Comparison of ENCODE assay signal across 9 cellular contexts in the genomic region with DNA sequence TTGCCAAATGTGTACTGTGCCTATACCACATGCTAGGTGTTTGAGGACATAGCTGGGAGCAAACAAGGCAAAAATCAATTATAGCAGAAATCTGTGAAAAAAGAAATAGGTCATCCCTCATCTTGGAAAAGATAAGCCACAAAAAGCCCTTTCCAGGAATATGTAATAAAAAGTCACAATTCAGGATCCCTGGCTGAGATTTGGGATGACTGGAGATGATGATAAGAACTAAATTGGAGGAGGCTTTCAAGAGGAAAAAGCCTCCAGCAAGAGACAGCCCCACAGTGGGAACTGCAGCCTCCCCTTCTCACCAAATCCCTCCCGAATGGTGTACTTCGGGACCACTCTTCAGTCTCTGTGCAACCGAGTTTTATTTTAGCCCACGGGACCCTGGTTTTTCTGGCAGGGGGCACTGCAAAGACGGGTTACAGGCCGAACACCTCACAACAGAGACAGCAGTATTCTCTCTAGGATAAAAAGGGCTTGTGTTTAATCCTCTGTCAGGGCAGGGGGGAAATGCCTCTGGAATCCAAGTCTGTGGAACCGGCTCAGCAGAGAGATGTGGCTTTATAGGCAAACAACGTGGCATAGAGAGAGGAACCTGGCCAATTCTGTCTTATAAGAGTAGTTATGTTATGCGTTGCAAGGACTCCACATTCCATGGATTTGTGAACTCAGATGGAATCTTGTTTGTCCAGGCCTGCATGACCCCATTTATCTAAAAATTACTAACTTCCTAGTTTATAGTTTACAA. TPM values are rescaled to one million over a fixed set of nuclear protein-coding genes. Genes with fewer than 3 reads are reported as not detected.
A peak's percentile ranks its signal among the peaks of the same experiment; 100 is the strongest.
DNase-seq lines count a peak whose midpoint lies in the region; ATAC-seq, FAIRE-seq and TF ChIP-seq lines count a peak whose summit lies in the region.
"Had no signal": no experiment of that assay in that cellular context is flagged by ENCODE, and none has a peak within 500 bp of the region (broad histone marks: within the 10 kb centered on the region; RNA-seq: fewer than 3 reads in every experiment).

No MANE protein-coding gene starts in this region.

- WGBS in ovary, 3 donors = 15 to 16% (median 15%) methylated on average over 9 of the region's 9 CpGs

- TF ChIP-seq POLR2A in ovary (IDR thresholded peaks at IDR 0.05) = no peak

- peak overlapping the region in 1 of 2 donors; percentile 88 for H3K27ac ChIP-seq in ovary

- TF ChIP-seq EP300 in ovary (IDR thresholded peaks at IDR 0.05) = no peak

- H3K27me3 ChIP-seq in ovary = no peaks in the 10 kb centered on the region

- TF ChIP-seq CTCF in ovary (IDR thresholded peaks at IDR 0.05) = no peak
- TF ChIP-seq CTCF in D721Med (IDR thresholded peaks at IDR 0.05; ENCODE audit: insufficient read depth, missing control alignments) = no peak

- no peaks in the 10 kb centered on the region for H3K36me3 ChIP-seq in ovary

- intact Hi-C loops in ovary (cut with DNase I) = loop anchor here in 3 of 4 donors (10.0 kb wide), 2 partner anchors 54 to 56 kb away; no protein-coding TSS in a partner anchor

- no peaks in the 10 kb centered on the region for H3K9me3 ChIP-seq in ovary

- ATAC-seq in GM19351 (IDR thresholded peaks at IDR 0.05; ENCODE audit: unreplicated experiment) (no peak), HG02970 (IDR thresholded peaks at IDR 0.05; ENCODE audit: low FRiP score, unreplicated experiment) (no peak)

- no peak overlapping the region for H3K4me3 ChIP-seq in ovary

- DNase-seq in Caki2 (ENCODE audit: low read depth) (peak; percentile 64), SK-N-DZ (ENCODE audit: low spot score) (peak; percentile 55), globus pallidus (ENCODE audit: low spot score) (peak; percentile 88), ovary (peak in 3 of 5 donors; percentile 26 to 36 (median 31)), NCI-H345 treated with DMSO at 0.1 percent for 48 hours (lab: John Stamatoyannopoulos, UW; ENCODE audit: unreplicated experiment) (no peak), D721Med (ENCODE audit: insufficient read length, low spot score) (no peak)
- DNase-seq: amniotic stem cell had no signal

- no peak for FAIRE-seq in D721Med (lab: Jason Lieb, UNC)

- in situ Hi-C loops in Caki2 (cut with HindIII; ENCODE audit: low pct_unique_long_range_greater_than_20kb, low sequenced_read_pairs) = no loop called here

- H3K4me1 ChIP-seq in ovary (ENCODE audit: insufficient read depth) = peaks cover 14% of the 10 kb centered on the region

RNA-seq across cellular contexts. Expression of a gene that starts 1.2 kb away (rescaled TPM):
- total RNA-seq in Caki2 (2014; rRNA removed; shearing (Covaris generic); ENCODE audit: low replicate concordance) = 28.6 and 50.1 TPM in 2 replicates
- 5.5 and 9.0 TPM in 2 replicates for polyA plus RNA-seq in SK-N-DZ (2014; cell fraction: cytosol; rRNA removed)
- polyA plus RNA-seq in SK-N-DZ (2014; cell fraction: nucleus; rRNA removed) = 2.7 and 5.4 TPM in 2 replicates
- total RNA-seq in ovary = 100 to 1,000 TPM in 5 of 7 donors, 10 to 100 TPM in 2; 42.1 to 146 (median 124) TPM
- polyA plus RNA-seq in ovary = 100 to 1,000 TPM; 127 to 133 TPM

Comparison
In these comparisons a context has a peak if more than half of its experiments do, and no peak if none do; other contexts are left out.
1. DNase-seq: peak in Caki2 (single experiment), SK-N-DZ (single experiment), globus pallidus (single experiment) and ovary (3 of 5); none in NCI-H345 treated with DMSO at 0.1 percent for 48 hours (single experiment) and D721Med (single experiment).